In genomic region chr7:99557940-99558305, GRCh38 we compare ENCODE assay signal across 1 cellular context.
TF ChIP-seq lines count a peak whose summit lies in the region.

No MANE protein-coding gene starts in this region.

TF ChIP-seq in K562, 482 proteins besides CTCF, POLR2A, EP300 and RAD21:
- TF ChIP-seq ZNF253 (CRISPR knock-in tag; conservative IDR thresholded peaks at IDR 0.05) (no peak), RUNX1 (IDR thresholded peaks at IDR 0.05; ENCODE audit: low read depth) (no peak), SMARCC2 (IDR thresholded peaks at IDR 0.05; ENCODE audit: low read depth) (0 out of 2 replicates have a peak, but pooled peaks have one; percentile 19), CREB3 (tag; conservative IDR thresholded peaks at IDR 0.05; ENCODE audit: low read depth) (no peak), ZFP91 (CRISPR knock-in tag; IDR thresholded peaks at IDR 0.05) (peak; percentile 50; the same call in 1 of the 2 replicates), SIN3A (IDR thresholded peaks at IDR 0.05; ENCODE audit: borderline replicate concordance in 2 of 2, control insufficient read depth in 1 of 2, low read depth in 2 of 2, low read length in 2 of 2) (0 out of 4 replicates have a peak, but pooled peaks of 1 of the 2 experiments have one; percentile 36), THRAP3 (IDR thresholded peaks at IDR 0.05; ENCODE audit: borderline replicate concordance) (0 out of 2 replicates have a peak, but pooled peaks have one; percentile 22), ZNF431 (CRISPR knock-in tag; IDR thresholded peaks at IDR 0.05) (0 out of 2 replicates have a peak, but pooled peaks have one; percentile 39), SMC3 (conservative IDR thresholded peaks at IDR 0.05; ENCODE audit: insufficient read depth, low read depth, low read length) (no peak), SNRNP70 (optimal IDR thresholded peaks at IDR 0.05; ENCODE audit: low read depth, low read length) (no peak), ZBTB2 (IDR thresholded peaks at IDR 0.05) (0 out of 2 replicates have a peak, but pooled peaks have one; percentile 41), ARID1B (IDR thresholded peaks at IDR 0.05) (0 out of 2 replicates have a peak, but pooled peaks have one; percentile 20), ZNF511 (CRISPR knock-in tag; IDR thresholded peaks at IDR 0.05) (peak; percentile 64; the same call in 1 of the 2 replicates), FOXM1 (IDR thresholded peaks at IDR 0.05; ENCODE audit: low read depth) (no peak), FOXM1 (CRISPR knock-in tag; IDR thresholded peaks at IDR 0.05; ENCODE audit: low read depth) (no peak), ZSCAN29 (IDR thresholded peaks at IDR 0.05) (0 out of 2 replicates have a peak, but pooled peaks have one; percentile 35), HDGF (IDR thresholded peaks at IDR 0.05) (peak; percentile 96; the same call in 1 of the 2 replicates), NKRF (IDR thresholded peaks at IDR 0.05; ENCODE audit: borderline replicate concordance) (peak; percentile 77), CBFB (CRISPR knock-in tag; IDR thresholded peaks at IDR 0.05) (peak; percentile 87), E2F5 (CRISPR knock-in tag; IDR thresholded peaks at IDR 0.05) (no peak), ARNT (IDR thresholded peaks at IDR 0.05) (peak in 1 of 2 experiments; percentile 38; a peak in 1 of 4 replicates), ZNF12 (CRISPR knock-in tag; IDR thresholded peaks at IDR 0.05) (0 out of 2 replicates have a peak, but pooled peaks have one; percentile 6), HNRNPUL1 (IDR thresholded peaks at IDR 0.05; ENCODE audit: low read length) (0 out of 2 replicates have a peak, but pooled peaks have one; percentile 67), LARP7 (IDR thresholded peaks at IDR 0.05) (peak; percentile 89), ZNF830 (CRISPR knock-in tag; IDR thresholded peaks at IDR 0.05) (0 out of 2 replicates have a peak, but pooled peaks have one; percentile 18), MXD1 (CRISPR knock-in tag; IDR thresholded peaks at IDR 0.05; ENCODE audit: borderline replicate concordance, poor library complexity, severe bottlenecking) (no peak), SRSF3 (IDR thresholded peaks at IDR 0.05; ENCODE audit: insufficient read depth, low read length) (0 out of 2 replicates have a peak, but pooled peaks have one; percentile 79), CSDE1 (IDR thresholded peaks at IDR 0.05) (0 out of 4 replicates have a peak, but pooled peaks of 1 of the 2 experiments have one; percentile 19), FOXK2 (conservative IDR thresholded peaks at IDR 0.05 in 1 of 2, IDR thresholded peaks at IDR 0.05 in 1 of 2; ENCODE audit: low read depth in 2 of 2) (peak in 1 of 2 experiments; percentile 7; a peak in 2 of 4 replicates), SMARCA4 (IDR thresholded peaks at IDR 0.05) (peak; percentile 12; the same call in 1 of the 2 replicates), TOE1 (IDR thresholded peaks at IDR 0.05; ENCODE audit: borderline replicate concordance) (no peak; the same call in 1 of the 2 replicates), TOE1 (CRISPR knock-in tag; IDR thresholded peaks at IDR 0.05; ENCODE audit: borderline replicate concordance, low read depth) (peak; percentile 69; the same call in 1 of the 2 replicates), YY1 (IDR thresholded peaks at IDR 0.05; ENCODE audit: borderline replicate concordance in 1 of 3, control insufficient read depth in 1 of 3, extremely low read depth in 1 of 3, insufficient read depth in 3 of 3, insufficient read length in 1 of 3, insufficient replicate concordance in 2 of 3, low read depth in 1 of 3, low read length in 2 of 3) (peak in 1 of 3 experiments; percentile 11), ZNF316 (IDR thresholded peaks at IDR 0.05) (peak; percentile 1; the same call in 1 of the 2 replicates), HLTF (IDR thresholded peaks at IDR 0.05) (peak; percentile 50; the same call in 1 of the 2 replicates), EHMT2 (IDR thresholded peaks at IDR 0.05) (0 out of 2 replicates have a peak, but pooled peaks have one; percentile 14), CCAR2 (IDR thresholded peaks at IDR 0.05; ENCODE audit: low read depth, low read length) (no peak), LCOR (CRISPR knock-in tag; IDR thresholded peaks at IDR 0.05) (no peak), DNMT1 (IDR thresholded peaks at IDR 0.05) (no peak), HDAC1 (IDR thresholded peaks at IDR 0.05) (peak in 1 of 2 experiments; percentile 77; a peak in 2 of 4 replicates), MLLT1 (IDR thresholded peaks at IDR 0.05) (peak; percentile 62 to 63; a peak in 3 of 4 replicates), PHB2 (IDR thresholded peaks at IDR 0.05; ENCODE audit: low read depth) (no peak), ZNF263 (CRISPR knock-in tag; IDR thresholded peaks at IDR 0.05; ENCODE audit: borderline replicate concordance) (peak; percentile 53; the same call in 1 of the 2 replicates), TAF7 (tag; IDR thresholded peaks at IDR 0.05) (peak; percentile 79; the same call in 1 of the 2 replicates)
